ENCODE assay signal across 12 cellular contexts in genomic region chr12:101838628-101839323, GRCh38. TPM values are rescaled to one million over a fixed set of nuclear protein-coding genes. Genes with fewer than 3 reads are reported as not detected.
DNase-seq lines count a peak whose midpoint lies in the region; ATAC-seq, FAIRE-seq and TF ChIP-seq lines count a peak whose summit lies in the region.
"Had no signal": no experiment of that assay in that cellular context is flagged by ENCODE, and none has a peak within 500 bp of the region (broad histone marks: within the 10 kb centered on the region; RNA-seq: fewer than 3 reads in every experiment).

No MANE protein-coding gene starts in this region.

- no peak for DNase-seq in activated CD4-positive, alpha-beta T cell treated with anti-CD3 and anti-CD28 coated beads, Interleukin-2, amount 10 ng/mL, durations not matched to agents 24 days and 14 days
- DNase-seq in activated CD4-positive, alpha-beta T cell treated with anti-CD3 and anti-CD28 coated beads, Interleukin-2, amount 50 U/mL, for 4 hours: no peak
- DNase-seq in GM23338 (ENCODE audit: low spot score): no peak
- peak; percentile 69 for DNase-seq in OCI-LY7 (ENCODE audit: low spot score)
- DNase-seq in sciatic nerve (ENCODE audit: low spot score): no peak
- DNase-seq in urothelium cell line (ENCODE audit: low spot score): no peak
- no peak for DNase-seq in osteoblast (ENCODE audit: insufficient read length, low spot score, missing footprints)
- DNase-seq: dorsolateral prefrontal cortex, heart left ventricle, NCI-H69 had no signal

- H3K79me2 ChIP-seq in GM23338 (replicated peaks; ENCODE audit: insufficient read depth) (no peaks in the 10 kb centered on the region), OCI-LY7 (ENCODE audit: insufficient read depth, low read depth, low read length) (no peaks in the 10 kb centered on the region), osteoblast (ENCODE audit: insufficient read depth, low read length) (no peaks in the 10 kb centered on the region)

- BruUV-seq in OCI-LY7 (replicated peaks; lab: Mats Ljungman, UMichigan): no TSS peak

- H4K20me1 ChIP-seq in GM23338 (replicated peaks; ENCODE audit: insufficient read depth): no peaks in the 10 kb centered on the region
- H4K20me1 ChIP-seq in OCI-LY7 (ENCODE audit: insufficient read depth, low read length): no peaks in the 10 kb centered on the region
- no peaks in the 10 kb centered on the region for H4K20me1 ChIP-seq in osteoblast (ENCODE audit: insufficient read depth, low read length)

- no peaks in the 10 kb centered on the region for H3F3A ChIP-seq in GM23338 (replicated peaks; ENCODE audit: low read depth)

- H3K27ac ChIP-seq in GM23338 (ENCODE audit: low read depth) (no peak overlapping the region), OCI-LY7 (ENCODE audit: low read depth, low read length, poor library complexity, severe bottlenecking) (peak overlapping the region; percentile 43), osteoblast (ENCODE audit: low read depth, low read length) (no peak overlapping the region)
- H3K27ac ChIP-seq: dorsolateral prefrontal cortex, heart left ventricle, skin epidermis had no signal

- H3K4me1 Mint-ChIP-seq in activated CD4-positive, alpha-beta T cell treated with anti-CD3 and anti-CD28 coated beads, Interleukin-2, amount 10 ng/mL, durations not matched to agents 24 days and 14 days: peaks cover 8% of the 10 kb centered on the region
- no peaks in the 10 kb centered on the region for H3K4me1 Mint-ChIP-seq in GM23338

- H3K27ac Mint-ChIP-seq in activated CD4-positive, alpha-beta T cell treated with anti-CD3 and anti-CD28 coated beads, Interleukin-2, amount 10 ng/mL, durations not matched to agents 24 days and 14 days: peak overlapping the region; percentile 45
- H3K27ac Mint-ChIP-seq in GM23338: peak overlapping the region; percentile 70; the same call in 1 of the 2 replicates

- POLR2A ChIA-PET in OCI-LY7 (lab: Charles Lee): interaction anchor here (0.6 to 3.5 kb wide), 19 partner anchors 9 to 430 kb away, joined by 3 to 24 read pairs (median 4); partner anchors contain the start of gene GNPTAB

- H3K27me3 Mint-ChIP-seq in activated CD4-positive, alpha-beta T cell treated with anti-CD3 and anti-CD28 coated beads, Interleukin-2, amount 10 ng/mL, durations not matched to agents 24 days and 14 days: peaks cover 6% of the 10 kb centered on the region
- peaks cover 5% of the 10 kb centered on the region for H3K27me3 Mint-ChIP-seq in GM23338 (ENCODE audit: insufficient read depth, low read depth, poor library complexity)

- intact Hi-C loops in activated CD4-positive, alpha-beta T cell treated with anti-CD3 and anti-CD28 coated beads, Interleukin-2, amount 10 ng/mL, durations not matched to agents 24 days and 14 days (cut with micrococcal nuclease): loop anchor here (1.0 kb wide), 1 partner anchor 65 kb away; no protein-coding TSS in a partner anchor
- intact Hi-C loops in OCI-LY7 (cut with micrococcal nuclease; ENCODE audit: unreplicated experiment): loop anchor here (1.0 to 5.0 kb wide), 4 partner anchors 65 to 424 kb away; no protein-coding TSS in a partner anchor
- intact Hi-C loops in sciatic nerve (cut with DNase I): loop anchor here (5.0 to 10.0 kb wide), 2 partner anchors 64 to 416 kb away; no protein-coding TSS in a partner anchor

- no peaks in the 10 kb centered on the region for H3K36me3 ChIP-seq in GM23338 (ENCODE audit: insufficient read depth)
- H3K36me3 ChIP-seq in OCI-LY7 (ENCODE audit: insufficient read depth, low read length): no peaks in the 10 kb centered on the region
- no peaks in the 10 kb centered on the region for H3K36me3 ChIP-seq in osteoblast (ENCODE audit: insufficient read depth, low read length)
- H3K36me3 ChIP-seq: heart left ventricle had no signal

- H3K4me3 ChIP-seq in GM23338 (no peak overlapping the region), OCI-LY7 (ENCODE audit: low read depth, low read length, poor library complexity, severe bottlenecking) (peak overlapping the region; percentile 26), osteoblast (ENCODE audit: insufficient read depth, low read length) (no peak overlapping the region)
- H3K4me3 ChIP-seq: heart left ventricle, skin epidermis had no signal

- peak overlapping the region; percentile 8 for H3K4me3 Mint-ChIP-seq in activated CD4-positive, alpha-beta T cell treated with anti-CD3 and anti-CD28 coated beads, Interleukin-2, amount 10 ng/mL, durations not matched to agents 24 days and 14 days
- H3K4me3 Mint-ChIP-seq in GM23338: no peak overlapping the region

- H3K9me3 Mint-ChIP-seq in activated CD4-positive, alpha-beta T cell treated with anti-CD3 and anti-CD28 coated beads, Interleukin-2, amount 10 ng/mL, durations not matched to agents 24 days and 14 days: no peaks in the 10 kb centered on the region
- H3K9me3 Mint-ChIP-seq in GM23338: no peaks in the 10 kb centered on the region

- no peak for TF ChIP-seq CTCF in GM23338 (conservative IDR thresholded peaks at IDR 0.05; ENCODE audit: low read depth in 2 of 2)
- TF ChIP-seq CTCF in OCI-LY7 (conservative IDR thresholded peaks at IDR 0.05; ENCODE audit: low read length): peak; percentile 22; the same call in 1 of the 2 replicates
- no peak for TF ChIP-seq CTCF in osteoblast (IDR thresholded peaks at IDR 0.05; ENCODE audit: extremely low read depth, low read depth, low read length)

- H3K4me1 ChIP-seq in GM23338 (ENCODE audit: insufficient read depth) (no peaks in the 10 kb centered on the region), OCI-LY7 (ENCODE audit: insufficient read depth, low read length, poor library complexity, severe bottlenecking) (peaks cover 28% of the 10 kb centered on the region), osteoblast (ENCODE audit: insufficient read depth, low read length) (no peaks in the 10 kb centered on the region)

- ATAC-seq in GM23338 (no peak), sciatic nerve (peak; percentile 34), GM19328 (IDR thresholded peaks at IDR 0.05; ENCODE audit: unreplicated experiment) (no peak)

- no peaks in the 10 kb centered on the region for H3K36me3 Mint-ChIP-seq in activated CD4-positive, alpha-beta T cell treated with anti-CD3 and anti-CD28 coated beads, Interleukin-2, amount 10 ng/mL, durations not matched to agents 24 days and 14 days (ENCODE audit: low read depth)
- H3K36me3 Mint-ChIP-seq in GM23338 (ENCODE audit: low read depth): no peaks in the 10 kb centered on the region

- H3K9me3 ChIP-seq in OCI-LY7 (ENCODE audit: low read length): no peaks in the 10 kb centered on the region
- no peaks in the 10 kb centered on the region for H3K9me3 ChIP-seq in osteoblast (ENCODE audit: low read depth, low read length)
- H3K9me3 ChIP-seq: heart left ventricle had no signal

- H3K27me3 ChIP-seq in GM23338 (ENCODE audit: insufficient read depth): no peaks in the 10 kb centered on the region
- no peaks in the 10 kb centered on the region for H3K27me3 ChIP-seq in osteoblast (ENCODE audit: insufficient read depth, low read length)
- H3K27me3 ChIP-seq: dorsolateral prefrontal cortex, heart left ventricle had no signal

- H3K4me2 ChIP-seq in GM23338 (no peak overlapping the region), OCI-LY7 (ENCODE audit: low read length) (peak overlapping the region; percentile 74), osteoblast (ENCODE audit: insufficient read depth, low read length) (no peak overlapping the region)

- no peak for FAIRE-seq in urothelium cell line (lab: Jason Lieb, UNC)

- H2AFZ ChIP-seq in GM23338 (no peak overlapping the region), OCI-LY7 (ENCODE audit: low read length) (peak overlapping the region; percentile 70; the same call in 1 of the 2 replicates), osteoblast (ENCODE audit: low read length) (no peak overlapping the region)

- H3K9me2 ChIP-seq in GM23338 (ENCODE audit: insufficient read depth) (no peaks in the 10 kb centered on the region), OCI-LY7 (ENCODE audit: insufficient read depth, low read length) (no peaks in the 10 kb centered on the region)

- CTCF ChIA-PET in OCI-LY7 (lab: Charles Lee; ENCODE audit: unreplicated experiment): interaction anchor here (1.7 kb wide), 1 partner anchor 8 kb away, joined by 4 read pairs; the partner anchor contains the start of gene GNPTAB

TF ChIP-seq in GM23338, 12 proteins besides CTCF, POLR2A, EP300 and RAD21 (continues in another document):
- no peak for TF ChIP-seq JUNB (IDR thresholded peaks at IDR 0.05; ENCODE audit: unreplicated experiment)

RNA-seq across cellular contexts. Expression of gene GNPTAB, which starts 8.0 kb away (rescaled TPM):
- 48.2 and 57.2 TPM in 2 replicates for total RNA-seq in activated CD4-positive, alpha-beta T cell treated with anti-CD3 and anti-CD28 coated beads, Interleukin-2, amount 10 ng/mL, durations not matched to agents 24 days and 14 days
- 54.1 and 58.3 TPM in 2 replicates for total RNA-seq in GM23338 (2014; rRNA removed; shearing (Covaris generic))
- 21.6 and 23.6 TPM in 2 replicates for polyA plus RNA-seq in GM23338 (2016; fragmentation: Nextera tagmentation; extraction: Ambion mirVana)
- 35.8 and 38.9 TPM in 2 replicates for total RNA-seq in OCI-LY7 (2014; rRNA removed; shearing (Covaris generic))
- total RNA-seq in OCI-LY7 (2022) (66.5 and 72.0 TPM in 2 replicates), sciatic nerve (45.7 TPM), osteoblast (93.0 and 93.1 TPM in 2 replicates)

RNA-seq across cellular contexts. Expression of gene DRAM1, which starts 38.6 kb away (rescaled TPM):
- total RNA-seq in activated CD4-positive, alpha-beta T cell treated with anti-CD3 and anti-CD28 coated beads, Interleukin-2, amount 10 ng/mL, durations not matched to agents 24 days and 14 days: 4.3 and 4.6 TPM in 2 replicates
- 5.4 and 5.7 TPM in 2 replicates for total RNA-seq in GM23338 (2014; rRNA removed; shearing (Covaris generic))
- polyA plus RNA-seq in GM23338 (2016; fragmentation: Nextera tagmentation; extraction: Ambion mirVana): 8.5 and 8.6 TPM in 2 replicates
- 0.77 TPM in 1 of 2 replicates, not detected in the other for total RNA-seq in OCI-LY7 (2014; rRNA removed; shearing (Covaris generic))
- total RNA-seq in OCI-LY7 (2022) (not detected in 2 replicates), sciatic nerve (21.6 TPM), osteoblast (141 and 150 TPM in 2 replicates)
